21 cellular contexts compared by ENCODE assay signal in the genomic region with DNA sequence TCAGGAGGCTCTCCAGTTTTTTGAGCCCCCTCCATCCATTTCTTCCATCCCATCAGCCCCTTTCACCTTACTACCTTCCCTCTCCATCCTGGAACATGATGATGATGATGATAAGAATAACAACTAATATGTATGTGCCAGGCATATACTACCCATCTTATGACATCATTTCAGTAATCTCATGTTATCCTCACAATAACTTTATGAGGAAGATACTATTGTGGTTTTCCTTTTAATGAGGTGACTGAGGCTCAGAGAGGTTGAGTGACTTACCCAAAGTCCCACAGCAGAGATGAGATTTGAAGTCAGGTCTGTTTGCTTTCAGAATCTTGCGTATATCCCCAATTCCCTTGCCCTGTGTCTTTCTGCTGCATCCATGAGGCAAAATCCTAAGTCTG. TPM values are rescaled to one million over a fixed set of nuclear protein-coding genes. Genes with fewer than 3 reads are reported as not detected.
"Had no signal": no experiment of that assay in that cellular context is flagged by ENCODE, and none has a peak within 500 bp of the region (broad histone marks: within the 10 kb centered on the region; RNA-seq: fewer than 3 reads in every experiment).

No MANE protein-coding gene starts in this region.

- H3K27me3 ChIP-seq: cardiac muscle cell, gastroesophageal sphincter, pancreas, sigmoid colon had no signal

- H3K4me3 Mint-ChIP-seq: activated CD8-positive, alpha-beta T cell treated with anti-CD3 and anti-CD28 coated beads, Interleukin-2, amount 10 ng/mL, durations not matched to agents 7 days and 5 days; activated naive CD8-positive, alpha-beta T cell; naive B cell; stimulated activated effector memory CD8-positive, alpha-beta T cell treated with anti-CD3 and anti-CD28 coated beads, Interleukin-12 subunit alpha, Interleukin-12 subunit beta, amount 100 ng/mL, for 72 hours; stimulated activated naive CD8-positive, alpha-beta T cell treated with anti-CD3 and anti-CD28 coated beads, Interleukin-15, Interleukin-2, amounts not matched to agents 100 ng/mL and 50 ng/mL, for 24 hours; T-helper 1 cell treated with Interleukin-12 subunit alpha and Interleukin-12 subunit beta and Interleukin-4 antibody, amounts not matched to agents 30 μg/mL and 1 μg/mL, for 36 hours had no signal

- H3K27ac ChIP-seq: cardiac muscle cell, dorsolateral prefrontal cortex, gastroesophageal sphincter, pancreas, prostate gland had no signal

- H3K27me3 Mint-ChIP-seq: activated naive CD8-positive, alpha-beta T cell; brain; stimulated activated naive CD8-positive, alpha-beta T cell treated with anti-CD3 and anti-CD28 coated beads, Interleukin-15, Interleukin-2, amounts not matched to agents 100 ng/mL and 50 ng/mL, for 24 hours had no signal

- FAIRE-seq: kidney, pancreas, small intestine had no signal

- H3K36me3 Mint-ChIP-seq: activated naive CD8-positive, alpha-beta T cell; brain; mesothelial cell of epicardium; naive B cell; stimulated activated effector memory CD8-positive, alpha-beta T cell treated with anti-CD3 and anti-CD28 coated beads, Interleukin-12 subunit alpha, Interleukin-12 subunit beta, amount 100 ng/mL, for 72 hours; type B pancreatic cell had no signal

- H3K36me3 ChIP-seq: cardiac muscle cell, gastroesophageal sphincter, pancreas, prostate gland, sigmoid colon had no signal

- H3K4me1 ChIP-seq: pancreas, prostate gland had no signal

- H3K27ac Mint-ChIP-seq: activated CD8-positive, alpha-beta T cell treated with anti-CD3 and anti-CD28 coated beads, Interleukin-2, amount 10 ng/mL, durations not matched to agents 7 days and 5 days; activated naive CD8-positive, alpha-beta T cell; nephron progenitor cell; stimulated activated effector memory CD8-positive, alpha-beta T cell treated with anti-CD3 and anti-CD28 coated beads, Interleukin-12 subunit alpha, Interleukin-12 subunit beta, amount 100 ng/mL, for 72 hours; stimulated activated naive CD8-positive, alpha-beta T cell treated with anti-CD3 and anti-CD28 coated beads, Interleukin-15, Interleukin-2, amounts not matched to agents 100 ng/mL and 50 ng/mL, for 24 hours; T-helper 1 cell treated with Interleukin-12 subunit alpha and Interleukin-12 subunit beta and Interleukin-4 antibody, amounts not matched to agents 30 μg/mL and 1 μg/mL, for 36 hours had no signal

- H3K9me3 Mint-ChIP-seq: brain; mesothelial cell of epicardium; naive B cell; nephron progenitor cell; stimulated activated effector memory CD8-positive, alpha-beta T cell treated with anti-CD3 and anti-CD28 coated beads, Interleukin-12 subunit alpha, Interleukin-12 subunit beta, amount 100 ng/mL, for 72 hours; stimulated activated naive CD8-positive, alpha-beta T cell treated with anti-CD3 and anti-CD28 coated beads, Interleukin-15, Interleukin-2, amounts not matched to agents 100 ng/mL and 50 ng/mL, for 24 hours; T-helper 1 cell treated with Interleukin-12 subunit alpha and Interleukin-12 subunit beta and Interleukin-4 antibody, amounts not matched to agents 30 μg/mL and 1 μg/mL, for 36 hours; type B pancreatic cell had no signal

- H3K9me3 ChIP-seq: gastroesophageal sphincter, pancreas, prostate gland, sigmoid colon had no signal

- H3K4me3 ChIP-seq: cardiac muscle cell, coronary artery, gastroesophageal sphincter, pancreas, prostate gland, sigmoid colon had no signal

RNA-seq across cellular contexts. Expression of a gene that starts 55.1 kb away (rescaled TPM):
- total RNA-seq: activated CD8-positive, alpha-beta T cell treated with anti-CD3 and anti-CD28 coated beads, Interleukin-2, amount 10 ng/mL, durations not matched to agents 7 days and 5 days; epithelial cell of proximal tubule; kidney; left colon had no signal
